In genomic region chr1:106289265-106289664, GRCh38 we compare ENCODE assay signal across 8 cellular contexts.
"Had no signal": no experiment of that assay in that cellular context is flagged by ENCODE, and none has a peak within 500 bp of the region (broad histone marks: within the 10 kb centered on the region; RNA-seq: fewer than 3 reads in every experiment).

No MANE protein-coding gene starts in this region.

- FAIRE-seq: H54, HTR-8/SVneo had no signal

- H3K9ac ChIP-seq: GM23248, KMS-11 had no signal

- H3K4me2 ChIP-seq: KMS-11 had no signal

- H3K9me3 Mint-ChIP-seq: H9 had no signal

- H3K27ac Mint-ChIP-seq: H9 had no signal

- H3K4me3 ChIP-seq: GM23248 had no signal

- H3K4me3 Mint-ChIP-seq: H9 had no signal

- H3K27ac ChIP-seq: GM23248, KMS-11 had no signal

- H2AFZ ChIP-seq: GM23248 had no signal

- DNase-seq: GM23248, GOT3, H9, HCEC 1CT, KBM-7 had no signal
